Comparison of ENCODE assay signal across 1 cellular context in the genomic region with DNA sequence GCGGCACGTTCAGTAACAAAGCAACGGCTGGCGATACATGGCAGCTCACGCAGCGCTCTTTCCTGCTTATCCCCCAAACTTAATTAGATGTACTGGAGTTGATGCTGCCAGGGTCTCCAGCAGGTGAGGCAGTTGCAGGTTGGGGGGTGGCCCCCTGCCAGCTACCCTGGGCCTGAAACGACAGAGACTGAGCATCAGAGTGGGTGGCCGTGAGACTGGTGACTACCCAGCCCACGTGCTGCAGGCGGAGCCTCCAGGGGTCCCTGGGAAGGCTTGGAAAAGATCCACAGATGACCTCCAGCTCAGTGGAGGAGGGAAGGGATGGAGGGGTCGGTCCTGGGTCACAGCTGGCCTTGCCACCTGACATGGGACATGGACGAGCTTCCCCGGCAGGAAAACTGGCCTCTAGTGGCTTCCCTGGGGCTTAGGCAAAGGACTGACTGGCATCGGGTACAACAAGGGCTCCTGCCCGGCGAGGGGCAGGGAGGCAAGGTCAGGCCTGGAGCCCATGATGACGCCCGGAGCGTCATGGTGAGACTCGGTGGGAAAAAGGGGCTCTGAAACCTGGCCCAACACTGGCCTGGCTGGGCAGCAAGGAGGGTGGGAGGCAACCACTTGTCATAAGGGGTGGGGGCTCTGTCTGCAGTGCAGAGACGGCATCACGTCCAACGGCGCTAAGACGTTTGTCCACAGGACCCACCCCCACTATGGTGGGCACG.
TF ChIP-seq lines count a peak whose summit lies in the region.

No MANE protein-coding gene starts in this region.

TF ChIP-seq in HEK293T, 16 proteins besides CTCF, POLR2A, EP300 and RAD21:
- no peak for TF ChIP-seq FOXK2 (IDR thresholded peaks at IDR 0.05)
- TF ChIP-seq L3MBTL2 (conservative IDR thresholded peaks at IDR 0.05), result no peak
- no peak for TF ChIP-seq SP1 (IDR thresholded peaks at IDR 0.05)
